Comparison of ENCODE assay signal across 18 cellular contexts in the genomic region with DNA sequence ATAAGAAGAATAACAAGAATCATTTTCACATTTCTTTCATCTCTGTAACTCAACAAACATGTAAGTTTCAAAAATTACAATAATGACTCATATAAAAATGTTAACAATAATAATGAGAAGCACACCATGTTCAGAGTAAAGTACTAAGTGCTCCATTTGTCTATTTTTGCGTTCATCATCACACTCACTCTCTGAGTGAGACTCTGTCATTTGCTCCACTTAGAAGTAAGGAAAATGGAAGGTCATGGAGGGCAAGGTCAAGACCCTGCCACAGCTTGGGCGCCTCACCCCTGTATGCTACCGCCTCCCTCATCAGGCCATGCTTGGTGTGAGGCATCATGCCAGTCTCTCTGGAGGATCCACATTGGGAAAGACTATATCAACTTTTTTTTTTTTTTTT.
DNase-seq lines count a peak whose midpoint lies in the region; ATAC-seq and TF ChIP-seq lines count a peak whose summit lies in the region.
"Had no signal": no experiment of that assay in that cellular context is flagged by ENCODE, and none has a peak within 500 bp of the region (broad histone marks: within the 10 kb centered on the region; RNA-seq: fewer than 3 reads in every experiment).

No MANE protein-coding gene starts in this region.

- BruUV-seq in IMR-90 (replicated peaks; lab: Mats Ljungman, UMichigan) (no TSS peak), Calu3 (replicated peaks; lab: Mats Ljungman, UMichigan) (no TSS peak)

- POLR2A ChIA-PET in IMR-90 (lab: Charles Lee; ENCODE audit: unreplicated experiment): no interaction called here
- POLR2A ChIA-PET in RWPE1 (lab: Yijun Ruan, JAX; ENCODE audit: low non-redundant PET): no interaction called here

- H4K20me1 ChIP-seq in IMR-90 (ENCODE audit: insufficient read depth, low read length) (no peaks in the 10 kb centered on the region), osteoblast (ENCODE audit: insufficient read depth, low read length) (no peaks in the 10 kb centered on the region)

- no peaks in the 10 kb centered on the region for H3K36me3 ChIP-seq in ACC112 (ENCODE audit: insufficient read depth, low read length)
- no peaks in the 10 kb centered on the region for H3K36me3 ChIP-seq in IMR-90 (ENCODE audit: control insufficient read depth, insufficient read depth, low read length)
- no peaks in the 10 kb centered on the region for H3K36me3 ChIP-seq in osteoblast (ENCODE audit: insufficient read depth, low read length)

- H3K4ac ChIP-seq in IMR-90 (ENCODE audit: low read depth, low read length): peak overlapping the region; percentile 92

- peak overlapping the region; percentile 98 for H2AK5ac ChIP-seq in IMR-90 (ENCODE audit: low read depth, low read length)

- peak overlapping the region; percentile 94 for H3K27ac ChIP-seq in ACC112 (ENCODE audit: low read depth, low read length)
- H3K27ac ChIP-seq in IMR-90 (ENCODE audit: insufficient read depth, low read length): peak overlapping the region; percentile 90; the same call in 1 of the 2 replicates
- peak overlapping the region; percentile 31 for H3K27ac ChIP-seq in osteoblast (ENCODE audit: low read depth, low read length)
- no peak overlapping the region for H3K27ac ChIP-seq in RWPE1

- peaks cover 15% of the 10 kb centered on the region for H3K36me3 Mint-ChIP-seq in Calu3 (ENCODE audit: insufficient read depth, unreplicated experiment)

- peaks cover 0 to 16% of the 10 kb centered on the region in 2 experiments; a peak in 1 of 4 replicates for H3K79me1 ChIP-seq in IMR-90 (ENCODE audit: low read depth in 1 of 2, low read length in 2 of 2)

- H3K79me2 ChIP-seq in ACC112 (ENCODE audit: control insufficient read depth, insufficient read depth, low read length, unreplicated experiment) (no peaks in the 10 kb centered on the region), osteoblast (ENCODE audit: insufficient read depth, low read length) (no peaks in the 10 kb centered on the region)

- H3K4me1 Mint-ChIP-seq in Calu3 (ENCODE audit: low read depth, unreplicated experiment): peaks cover 46% of the 10 kb centered on the region
- H3K4me1 Mint-ChIP-seq: B cell had no signal

- no CpG with 5 or more reads among the region's 3 CpGs for WGBS in IMR-90 (ENCODE audit: extremely low coverage in 2 of 2, insufficient read length in 1 of 2), 2 experiments

- peak overlapping the region; percentile 90 for H4K91ac ChIP-seq in IMR-90 (ENCODE audit: insufficient read depth, low read depth, low read length)

- H3K4me1 ChIP-seq in ACC112 (ENCODE audit: control insufficient read depth, insufficient read depth, low read length, unreplicated experiment) (peaks cover 54% of the 10 kb centered on the region), IMR-90 (ENCODE audit: control insufficient read depth, insufficient read depth, low read length) (peaks cover 42% of the 10 kb centered on the region), osteoblast (ENCODE audit: insufficient read depth, low read length) (peaks cover 54% of the 10 kb centered on the region)

- no peak overlapping the region for H3K27ac Mint-ChIP-seq in Calu3 (ENCODE audit: unreplicated experiment)
- H3K27ac Mint-ChIP-seq: B cell; CD4-positive, alpha-beta T cell had no signal

- H3K9me3 Mint-ChIP-seq in Calu3 (ENCODE audit: low read depth, unreplicated experiment): no peaks in the 10 kb centered on the region
- H3K9me3 Mint-ChIP-seq: CD4-positive, alpha-beta T cell had no signal

- TF ChIP-seq CTCF in IMR-90 (conservative IDR thresholded peaks at IDR 0.05; ENCODE audit: low read depth, low read length) (no peak), osteoblast (IDR thresholded peaks at IDR 0.05; ENCODE audit: extremely low read depth, low read depth, low read length) (no peak), Calu3 (IDR thresholded peaks at IDR 0.05; ENCODE audit: unreplicated experiment) (no peak), RWPE1 (conservative IDR thresholded peaks at IDR 0.05; ENCODE audit: low read depth) (no peak)

- H2BK120ac ChIP-seq in IMR-90 (ENCODE audit: low read depth, low read length): peak overlapping the region; percentile 96

- peak overlapping the region; percentile 96 for H2BK5ac ChIP-seq in IMR-90 (ENCODE audit: low read depth, low read length, poor library complexity, severe bottlenecking)

- ATAC-seq in IMR-90 (ENCODE audit: low read depth): no peak
- no peak for ATAC-seq in GM19452 (IDR thresholded peaks at IDR 0.05; ENCODE audit: unreplicated experiment)

- no peak overlapping the region for H3K4me3 Mint-ChIP-seq in Calu3 (ENCODE audit: low read depth, unreplicated experiment)
- H3K4me3 Mint-ChIP-seq: B cell; CD4-positive, alpha-beta T cell had no signal

- dilution Hi-C loops in IMR-90 (cut with HindIII; ENCODE audit: low sequenced_read_pairs, unreplicated experiment): no loop called here

- peak overlapping the region; percentile 68 for H2AK9ac ChIP-seq in IMR-90 (replicated peaks; ENCODE audit: low read depth, low read length, poor library complexity)

- peak overlapping the region; percentile 97 for H4K5ac ChIP-seq in IMR-90 (ENCODE audit: low read depth, low read length)

- no peak overlapping the region for H3K9ac ChIP-seq in IMR-90 (ENCODE audit: low read depth, low read length)

- H3K27me3 Mint-ChIP-seq in Calu3 (ENCODE audit: unreplicated experiment): no peaks in the 10 kb centered on the region

- H2AFZ ChIP-seq in ACC112 (ENCODE audit: low read length, unreplicated experiment) (peak overlapping the region; percentile 71), IMR-90 (replicated peaks; ENCODE audit: low read length, poor library complexity) (no peak overlapping the region), osteoblast (ENCODE audit: low read length) (no peak overlapping the region)

- TF ChIP-seq RAD21 in IMR-90 (IDR thresholded peaks at IDR 0.05; ENCODE audit: low read length): no peak

- peaks cover 39% of the 10 kb centered on the region for H3K9me1 ChIP-seq in IMR-90 (ENCODE audit: insufficient read depth, low read length)

- CTCF ChIA-PET in IMR-90 (lab: Yijun Ruan, JAX) (interaction anchor here (0.6 kb wide), 1 partner anchor 12 kb away, joined by 3 read pairs; no protein-coding TSS in a partner anchor), Calu3 (lab: Charles Lee) (no interaction called here), RWPE1 (lab: Yijun Ruan, JAX) (no interaction called here)

- peak overlapping the region; percentile 26 for H3K4me3 ChIP-seq in ACC112 (ENCODE audit: low read depth, low read length)
- H3K4me3 ChIP-seq in IMR-90 (ENCODE audit: insufficient read depth, low read depth, low read length): no peak overlapping the region
- no peak overlapping the region for H3K4me3 ChIP-seq in osteoblast (ENCODE audit: insufficient read depth, low read length)

- in situ Hi-C loops in IMR-90 (cut with MboI; ENCODE audit: low sequenced_read_pairs): no loop called here

- no peaks in the 10 kb centered on the region for H3K27me3 ChIP-seq in ACC112 (ENCODE audit: insufficient read depth, low read length)
- no peaks in the 10 kb centered on the region for H3K27me3 ChIP-seq in IMR-90 (ENCODE audit: control insufficient read depth, insufficient read depth, low read length)
- no peaks in the 10 kb centered on the region for H3K27me3 ChIP-seq in osteoblast (ENCODE audit: insufficient read depth, low read length)

- H3K9me3 ChIP-seq in IMR-90 (ENCODE audit: control insufficient read depth, insufficient read depth, low read length): no peaks in the 10 kb centered on the region
- no peaks in the 10 kb centered on the region for H3K9me3 ChIP-seq in osteoblast (ENCODE audit: low read depth, low read length)

- H4K8ac ChIP-seq in IMR-90 (ENCODE audit: low read depth in 2 of 2, low read length in 2 of 2): peak overlapping the region; percentile 32 to 90; a peak in 3 of 4 replicates

- H3K4me2 ChIP-seq in IMR-90 (ENCODE audit: low read depth, low read length) (no peak overlapping the region), osteoblast (ENCODE audit: insufficient read depth, low read length) (no peak overlapping the region)

- TF ChIP-seq POLR2A in IMR-90 (IDR thresholded peaks at IDR 0.05; ENCODE audit: low read depth, low read length): no peak

- DNase-seq in IMR-90: peak; percentile 24
- peak; percentile 85 for DNase-seq in fibroblast of gingiva (ENCODE audit: low read depth)
- no peak for DNase-seq in osteoblast (ENCODE audit: insufficient read length, low spot score, missing footprints)
- DNase-seq in Calu3: no peak
- DNase-seq in retina: no peak
- DNase-seq in RWPE1 (ENCODE audit: low spot score): no peak
- DNase-seq: ACHN; CD4-positive, alpha-beta T cell; DND-41; GF-D8; H7; NCI-H1436 treated with DMSO at 0.1 percent for 48 hours; NCI-H2081; NCI-H2227 treated with DMSO at 0.1 percent for 48 hours; NCI-H524 treated with DMSO at 0.1 percent for 48 hours had no signal

- intact Hi-C loops in IMR-90 (cut with micrococcal nuclease) (no loop called here), Calu3 (cut with micrococcal nuclease; ENCODE audit: unreplicated experiment) (no loop called here)

- peak overlapping the region; percentile 94 for H2BK20ac ChIP-seq in IMR-90 (ENCODE audit: low read depth, low read length)

- H3K23ac ChIP-seq in IMR-90 (ENCODE audit: low read depth, low read length): peak overlapping the region; percentile 73; the same call in 1 of the 2 replicates

- peak overlapping the region; percentile 95 for H3K18ac ChIP-seq in IMR-90 (ENCODE audit: low read depth, low read length)

- peak overlapping the region; percentile 99 for H2BK15ac ChIP-seq in IMR-90 (ENCODE audit: low read depth, low read length)

- peak overlapping the region; percentile 97 for H3K14ac ChIP-seq in IMR-90 (replicated peaks; ENCODE audit: low read depth, low read length)

- H3K56ac ChIP-seq in IMR-90 (ENCODE audit: extremely low read depth, insufficient read depth, low read length): no peak overlapping the region

TF ChIP-seq in IMR-90, 13 proteins besides CTCF, POLR2A, EP300 and RAD21 (continues in another document):
- TF ChIP-seq RFX5 (IDR thresholded peaks at IDR 0.05; ENCODE audit: low read depth, low read length): no peak
- no peak for TF ChIP-seq NFE2L2 (IDR thresholded peaks at IDR 0.05; ENCODE audit: low read depth, low read length)
- TF ChIP-seq MAFK (IDR thresholded peaks at IDR 0.05; ENCODE audit: low read depth, low read length): no peak
- no peak for TF ChIP-seq CEBPB (IDR thresholded peaks at IDR 0.05; ENCODE audit: low read depth, low read length)
- TF ChIP-seq CHD1 (IDR thresholded peaks at IDR 0.05; ENCODE audit: low read depth, low read length): no peak
- no peak for TF ChIP-seq MXI1 (IDR thresholded peaks at IDR 0.05; ENCODE audit: borderline replicate concordance, low read depth, low read length)
- no peak for TF ChIP-seq SMC3 (IDR thresholded peaks at IDR 0.05; ENCODE audit: low read depth, low read length)
- no peak for TF ChIP-seq BHLHE40 (IDR thresholded peaks at IDR 0.05; ENCODE audit: low read depth, low read length)
- TF ChIP-seq FOS (IDR thresholded peaks at IDR 0.05; ENCODE audit: low read depth, low read length): no peak
- TF ChIP-seq MAZ (IDR thresholded peaks at IDR 0.05; ENCODE audit: borderline replicate concordance, low read depth, low read length): no peak

Comparison
In these comparisons a context has a peak if more than half of its experiments do, and no peak if none do; other contexts are left out.
1. DNase-seq: peak in IMR-90 (single experiment) and fibroblast of gingiva (single experiment); none in osteoblast (single experiment), Calu3 (single experiment), retina (single experiment) and RWPE1 (single experiment).